8 cellular contexts compared by ENCODE assay signal in genomic region chr7:134431805-134432204, GRCh38. TPM values are rescaled to one million over a fixed set of nuclear protein-coding genes. Genes with fewer than 3 reads are reported as not detected.
DNase-seq lines count a peak whose midpoint lies in the region; ATAC-seq and TF ChIP-seq lines count a peak whose summit lies in the region.

No MANE protein-coding gene starts in this region.

- H3K27me3 Mint-ChIP-seq in activated CD8-positive, alpha-beta T cell treated with anti-CD3 and anti-CD28 coated beads, Interleukin-2, amount 10 ng/mL, durations not matched to agents 7 days and 5 days (ENCODE audit: low read depth) = peaks cover 3% of the 10 kb centered on the region

- H3K36me3 Mint-ChIP-seq in activated naive CD4-positive, alpha-beta T cell treated with anti-CD3 and anti-CD28 coated beads, Interleukin-2, amount 50 U/mL, for 72 hours = no peaks in the 10 kb centered on the region
- no peaks in the 10 kb centered on the region for H3K36me3 Mint-ChIP-seq in activated CD8-positive, alpha-beta T cell treated with anti-CD3 and anti-CD28 coated beads, Interleukin-2, amount 10 ng/mL, durations not matched to agents 7 days and 5 days (ENCODE audit: low read depth)

- TF ChIP-seq POLR2A in tibial nerve (IDR thresholded peaks at IDR 0.05) = no peak

- peak overlapping the region; percentile 75 to 84 for H3K27ac Mint-ChIP-seq in activated naive CD4-positive, alpha-beta T cell treated with anti-CD3 and anti-CD28 coated beads, Interleukin-2, amount 50 U/mL, for 72 hours
- H3K27ac Mint-ChIP-seq in activated CD8-positive, alpha-beta T cell treated with anti-CD3 and anti-CD28 coated beads, Interleukin-2, amount 10 ng/mL, durations not matched to agents 7 days and 5 days = no peak overlapping the region

- H3K27ac ChIP-seq in tibial nerve = peak overlapping the region; percentile 38 to 79 (median 76)

- no peaks in the 10 kb centered on the region for H3K9me3 ChIP-seq in tibial nerve

- TF ChIP-seq EP300 in tibial nerve (IDR thresholded peaks at IDR 0.05) = no peak

- 65 to 78% methylated on average over 12 of the region's 12 CpGs for WGBS in tibial nerve, 2 donors

- peak overlapping the region; percentile 18 to 46 (median 36) for H3K4me3 ChIP-seq in tibial nerve

- intact Hi-C loops in left colon (cut with DNase I, micrococcal nuclease) = loop anchor here in 1 of 2 donors (5.0 kb wide), 1 partner anchor 175 kb away; no protein-coding TSS in a partner anchor

- no peak for ATAC-seq in activated naive CD4-positive, alpha-beta T cell treated with anti-CD3 and anti-CD28 coated beads, Interleukin-2, amount 50 U/mL, for 72 hours
- no peak for ATAC-seq in activated CD8-positive, alpha-beta T cell treated with anti-CD3 and anti-CD28 coated beads, Interleukin-2, amount 10 ng/mL, durations not matched to agents 7 days and 5 days
- peak; percentile 92 for ATAC-seq in left colon

- H3K4me3 Mint-ChIP-seq in activated CD8-positive, alpha-beta T cell treated with anti-CD3 and anti-CD28 coated beads, Interleukin-2, amount 10 ng/mL, durations not matched to agents 7 days and 5 days = peak overlapping the region; percentile 73

- TF ChIP-seq CTCF in tibial nerve (IDR thresholded peaks at IDR 0.05) = no peak

- POLR2A ChIA-PET in activated CD8-positive, alpha-beta T cell treated with anti-CD3 and anti-CD28 coated beads, Interleukin-2, amount 10 ng/mL, durations not matched to agents 7 days and 5 days (lab: Charles Lee) = no interaction called here

- H3K4me1 ChIP-seq in tibial nerve = peaks cover 0 to 15% (median 0%) of the 10 kb centered on the region in 4 donors

- H3K27me3 ChIP-seq in tibial nerve = no peaks in the 10 kb centered on the region

- DNase-seq in activated naive CD4-positive, alpha-beta T cell treated with anti-CD3 and anti-CD28 coated beads, Interleukin-2, amount 50 U/mL, for 72 hours (ENCODE audit: low spot score in 2 of 2) = no peak
- no peak for DNase-seq in activated naive CD4-positive, alpha-beta T cell treated with Interleukin-2 at 50 U/mL for 16 hours
- DNase-seq in activated CD8-positive, alpha-beta T cell treated with anti-CD3 and anti-CD28 coated beads, Interleukin-2, amount 10 ng/mL, durations not matched to agents 7 days and 5 days = no peak
- DNase-seq in left colon (peak; percentile 87 to 91), tibial nerve (ENCODE audit: low spot score in 2 of 2) (no peak), SHP77 treated with DMSO at 0.1 percent for 48 hours (lab: John Stamatoyannopoulos, UW) (no peak), globus pallidus (ENCODE audit: low spot score) (no peak)
- no peak for DNase-seq in stimulated activated CD4-positive, alpha-beta T cell treated with anti-CD3 and anti-CD28 coated beads, Interleukin-1b, Interleukin-23, amount 100 ng/mL, for 48 hours

- H3K4me1 Mint-ChIP-seq in activated CD8-positive, alpha-beta T cell treated with anti-CD3 and anti-CD28 coated beads, Interleukin-2, amount 10 ng/mL, durations not matched to agents 7 days and 5 days (ENCODE audit: low read depth) = peaks cover 18% of the 10 kb centered on the region

- CTCF ChIA-PET in activated CD8-positive, alpha-beta T cell treated with anti-CD3 and anti-CD28 coated beads, Interleukin-2, amount 10 ng/mL, durations not matched to agents 7 days and 5 days (lab: Charles Lee) = interaction anchor here (0.7 to 6.0 kb wide), 36 partner anchors 9 to 554 kb away, joined by 3 to 99 read pairs (median 6); partner anchors contain the start of genes AGBL3, AKR1B1 and AKR1B15

- H3K36me3 ChIP-seq in tibial nerve = no peaks in the 10 kb centered on the region

- no peaks in the 10 kb centered on the region for H3K9me3 Mint-ChIP-seq in activated naive CD4-positive, alpha-beta T cell treated with anti-CD3 and anti-CD28 coated beads, Interleukin-2, amount 50 U/mL, for 72 hours
- no peaks in the 10 kb centered on the region for H3K9me3 Mint-ChIP-seq in activated CD8-positive, alpha-beta T cell treated with anti-CD3 and anti-CD28 coated beads, Interleukin-2, amount 10 ng/mL, durations not matched to agents 7 days and 5 days (ENCODE audit: insufficient read depth)

RNA-seq across cellular contexts. Expression of gene AKR1B1, which starts 27.1 kb away (rescaled TPM):
- 100 to 1,000 TPM; 104 to 144 TPM for total RNA-seq in activated naive CD4-positive, alpha-beta T cell treated with anti-CD3 and anti-CD28 coated beads, Interleukin-2, amount 50 U/mL, for 72 hours
- 100 to 1,000 TPM in 1 of 2 experiments, 10 to 100 TPM in 1; 99.8 to 101 TPM for total RNA-seq in activated CD8-positive, alpha-beta T cell treated with anti-CD3 and anti-CD28 coated beads, Interleukin-2, amount 10 ng/mL, durations not matched to agents 7 days and 5 days
- total RNA-seq in left colon = 10 to 100 TPM; 12.7 to 26.8 TPM
- total RNA-seq in tibial nerve = 100 to 1,000 TPM; 106 to 183 (median 117) TPM

Comparison
In these comparisons a context has a peak if more than half of its experiments do, and no peak if none do; other contexts are left out.
1. DNase-seq: peak in left colon (2 of 2); none in activated naive CD4-positive, alpha-beta T cell treated with anti-CD3 and anti-CD28 coated beads, Interleukin-2, amount 50 U/mL, for 72 hours (0 of 2), activated naive CD4-positive, alpha-beta T cell treated with Interleukin-2 at 50 U/mL for 16 hours (single experiment), activated CD8-positive, alpha-beta T cell treated with anti-CD3 and anti-CD28 coated beads, Interleukin-2, amount 10 ng/mL, durations not matched to agents 7 days and 5 days (single experiment), tibial nerve (0 of 2), SHP77 treated with DMSO at 0.1 percent for 48 hours (single experiment), globus pallidus (single experiment) and stimulated activated CD4-positive, alpha-beta T cell treated with anti-CD3 and anti-CD28 coated beads, Interleukin-1b, Interleukin-23, amount 100 ng/mL, for 48 hours (single experiment).